ENCODE assay signal across 1 cellular context in genomic region chr3:8655387-8655835, GRCh38.
TF ChIP-seq lines count a peak whose summit lies in the region.

No MANE protein-coding gene starts in this region.

TF ChIP-seq in HepG2, 621 proteins besides CTCF, POLR2A, EP300 and RAD21 (continued from another document and continues in another):
- TF ChIP-seq HNF1A (IDR thresholded peaks at IDR 0.05; ENCODE audit: low read depth) = 0 out of 2 replicates have a peak, but pooled peaks have one; percentile 43
- peak; percentile 59; the same call in 1 of the 2 replicates for TF ChIP-seq HNF1A (CRISPR knock-in tag; IDR thresholded peaks at IDR 0.05; ENCODE audit: borderline replicate concordance)
- TF ChIP-seq BRF2 (CRISPR knock-in tag; IDR thresholded peaks at IDR 0.05) = no peak
- TF ChIP-seq MTF1 (CRISPR knock-in tag; IDR thresholded peaks at IDR 0.05) = no peak
- TF ChIP-seq MXD3 (CRISPR knock-in tag; IDR thresholded peaks at IDR 0.05) = no peak
- TF ChIP-seq JARID2 (CRISPR knock-in tag; IDR thresholded peaks at IDR 0.05; ENCODE audit: insufficient replicate concordance) = no peak
- TF ChIP-seq ZNF431 (CRISPR knock-in tag; IDR thresholded peaks at IDR 0.05; ENCODE audit: borderline replicate concordance, low read depth) = no peak
- TF ChIP-seq FOXM1 (CRISPR knock-in tag; IDR thresholded peaks at IDR 0.05) = no peak
- no peak for TF ChIP-seq SRSF1 (optimal IDR thresholded peaks at IDR 0.05; ENCODE audit: low read depth, low read length)
- TF ChIP-seq ZNF274 (CRISPR knock-in tag; IDR thresholded peaks at IDR 0.05) = no peak
- TF ChIP-seq ZNF781 (CRISPR knock-in tag; IDR thresholded peaks at IDR 0.05; ENCODE audit: borderline replicate concordance, not compliant biosample characterization) = no peak
- TF ChIP-seq RARA (CRISPR knock-in tag; IDR thresholded peaks at IDR 0.05) = peak; percentile 77
- no peak for TF ChIP-seq XRCC5 (optimal IDR thresholded peaks at IDR 0.05; ENCODE audit: low read length)
- TF ChIP-seq MTA3 (CRISPR knock-in tag; IDR thresholded peaks at IDR 0.05) = no peak
- TF ChIP-seq ZGPAT (CRISPR knock-in tag; IDR thresholded peaks at IDR 0.05) = peak; percentile 30; the same call in 1 of the 2 replicates
- TF ChIP-seq ZNF512B (CRISPR knock-in tag; IDR thresholded peaks at IDR 0.05; ENCODE audit: borderline replicate concordance) = no peak
- TF ChIP-seq RFX5 (IDR thresholded peaks at IDR 0.05; ENCODE audit: low read depth, low read length) = no peak
- 0 out of 2 replicates have a peak, but pooled peaks have one; percentile 17 for TF ChIP-seq ZNF24 (IDR thresholded peaks at IDR 0.05)
- TF ChIP-seq THAP7 (CRISPR knock-in tag; IDR thresholded peaks at IDR 0.05) = no peak
- TF ChIP-seq THYN1 (CRISPR knock-in tag; IDR thresholded peaks at IDR 0.05; ENCODE audit: borderline replicate concordance, low read depth) = no peak
- TF ChIP-seq MAX (IDR thresholded peaks at IDR 0.05) = peak; percentile 77
- no peak for TF ChIP-seq ZNF501 (CRISPR knock-in tag; IDR thresholded peaks at IDR 0.05)
- peak; percentile 76 for TF ChIP-seq AHDC1 (CRISPR knock-in tag; IDR thresholded peaks at IDR 0.05; ENCODE audit: borderline replicate concordance)
- no peak for TF ChIP-seq ZNF775 (CRISPR knock-in tag; IDR thresholded peaks at IDR 0.05; ENCODE audit: borderline replicate concordance)
- TF ChIP-seq TRAFD1 (CRISPR knock-in tag; IDR thresholded peaks at IDR 0.05; ENCODE audit: borderline replicate concordance) = no peak
- 0 out of 2 replicates have a peak, but pooled peaks have one; percentile 7 for TF ChIP-seq ZFX (CRISPR knock-in tag; IDR thresholded peaks at IDR 0.05; ENCODE audit: low read depth)
- peak; percentile 62 for TF ChIP-seq ZBTB7B (CRISPR knock-in tag; IDR thresholded peaks at IDR 0.05)
- no peak for TF ChIP-seq NONO (IDR thresholded peaks at IDR 0.05)
- 0 out of 2 replicates have a peak, but pooled peaks have one; percentile 23 for TF ChIP-seq NONO (CRISPR knock-in tag; conservative IDR thresholded peaks at IDR 0.05)
- TF ChIP-seq ZNF543 (CRISPR knock-in tag; IDR thresholded peaks at IDR 0.05) = peak; percentile 31; the same call in 1 of the 2 replicates
- TF ChIP-seq ZNF10 (CRISPR knock-in tag; IDR thresholded peaks at IDR 0.05; ENCODE audit: borderline replicate concordance, low read depth) = no peak
- 0 out of 2 replicates have a peak, but pooled peaks have one; percentile 2 for TF ChIP-seq CREB1 (IDR thresholded peaks at IDR 0.05)
- TF ChIP-seq CREB1 (CRISPR knock-in tag; IDR thresholded peaks at IDR 0.05) = peak; percentile 65; the same call in 1 of the 2 replicates
- no peak for TF ChIP-seq HMG20A (CRISPR knock-in tag; IDR thresholded peaks at IDR 0.05; ENCODE audit: borderline replicate concordance)
- no peak for TF ChIP-seq CREB3 (CRISPR knock-in tag; IDR thresholded peaks at IDR 0.05)
- TF ChIP-seq TBX2 (CRISPR knock-in tag; IDR thresholded peaks at IDR 0.05; ENCODE audit: borderline replicate concordance) = peak; percentile 43; the same call in 1 of the 2 replicates
- no peak for TF ChIP-seq ZSCAN22 (CRISPR knock-in tag; IDR thresholded peaks at IDR 0.05)
- no peak for TF ChIP-seq HINFP (CRISPR knock-in tag; IDR thresholded peaks at IDR 0.05; ENCODE audit: low read depth)
- TF ChIP-seq MIXL1 (CRISPR knock-in tag; IDR thresholded peaks at IDR 0.05) = 0 out of 2 replicates have a peak, but pooled peaks have one; percentile 76
